30 cellular contexts compared by ENCODE assay signal in the genomic region with DNA sequence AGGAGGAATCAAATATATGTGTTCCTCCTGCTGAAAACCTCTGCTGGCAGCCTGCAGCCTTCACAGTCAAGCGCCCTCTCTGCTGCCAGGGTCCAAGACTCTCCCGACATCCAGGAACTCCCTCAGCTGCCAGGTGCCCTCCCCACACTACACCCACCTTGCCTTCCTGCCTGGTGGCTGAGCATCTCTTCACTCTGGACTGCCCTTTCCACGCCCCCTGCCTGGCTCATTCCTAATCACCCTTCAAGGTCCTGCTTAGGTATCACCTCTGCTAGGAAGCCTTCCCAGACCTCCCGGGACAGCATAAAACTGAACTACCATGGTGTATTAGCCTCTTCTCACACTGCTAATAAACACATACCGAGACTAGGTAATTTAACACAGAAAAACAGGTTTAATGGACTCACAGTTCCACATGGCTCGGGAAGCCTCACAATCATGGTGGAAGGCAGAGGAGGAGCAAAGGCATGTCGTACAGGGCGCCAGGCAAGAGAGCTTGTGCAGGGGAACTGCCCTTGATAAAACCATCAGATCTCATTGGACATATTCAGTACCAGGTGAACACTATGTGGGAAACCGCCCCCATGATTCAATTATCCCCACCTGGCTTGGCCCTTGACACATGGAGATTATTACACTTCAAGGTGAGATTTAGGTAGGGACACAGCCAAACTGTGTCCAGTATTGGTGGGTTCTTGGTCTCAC. TPM values are rescaled to one million over a fixed set of nuclear protein-coding genes. Genes with fewer than 3 reads are reported as not detected.
"Had no signal": no experiment of that assay in that cellular context is flagged by ENCODE, and none has a peak within 500 bp of the region (broad histone marks: within the 10 kb centered on the region; RNA-seq: fewer than 3 reads in every experiment).

No MANE protein-coding gene starts in this region.

- ATAC-seq: activated CD4-positive, CD25-positive, alpha-beta regulatory T cell treated with anti-CD3 and anti-CD28 coated beads, Interleukin-2, amount 50 U/mL, for 24 hours; activated CD8-positive, alpha-beta T cell treated with anti-CD3 and anti-CD28 coated beads for 36 hours; activated naive CD4-positive, alpha-beta T cell treated with anti-CD3 and anti-CD28 coated beads, Interleukin-2, amount 50 U/mL, for 72 hours; activated naive CD8-positive, alpha-beta T cell treated with anti-CD3 and anti-CD28 coated beads, Interleukin-2, amount 50 U/mL, for 24 hours; body of pancreas; Panc1; Right ventricle myocardium inferior had no signal

- H3K27ac Mint-ChIP-seq: activated CD8-positive, alpha-beta T cell treated with anti-CD3 and anti-CD28 coated beads for 36 hours; activated naive CD4-positive, alpha-beta T cell treated with anti-CD3 and anti-CD28 coated beads, Interleukin-2, amount 50 U/mL, for 72 hours; activated naive CD8-positive, alpha-beta T cell treated with anti-CD3 and anti-CD28 coated beads, Interleukin-2, amount 50 U/mL, for 24 hours; activated T-cell treated with anti-CD3 and anti-CD28 coated beads, Interleukin-2, amount 50 U/mL, for 24 hours; activated T-helper 1 cell treated with anti-CD3 and anti-CD28 coated beads, Interleukin-12 subunit alpha, Interleukin-12 subunit beta, Interleukin-2, Interleukin-4 antibody, amounts not matched to agents 30 ng/mL and 10 ng/mL and 1 ng/mL, durations not matched to agents 14 hours and 24 hours and 36 hours had no signal

- H3K36me3 ChIP-seq: ascending aorta had no signal

- H3K27ac ChIP-seq: ascending aorta, body of pancreas, SK-N-MC had no signal

- H3K4me3 ChIP-seq: ascending aorta, body of pancreas, SK-N-MC had no signal

- H3K4me3 Mint-ChIP-seq: activated CD8-positive, alpha-beta T cell treated with anti-CD3 and anti-CD28 coated beads for 36 hours; activated naive CD8-positive, alpha-beta T cell treated with anti-CD3 and anti-CD28 coated beads, Interleukin-2, amount 50 U/mL, for 24 hours; activated T-cell treated with anti-CD3 and anti-CD28 coated beads, Interleukin-2, amount 50 U/mL, for 24 hours; activated T-helper 1 cell treated with anti-CD3 and anti-CD28 coated beads, Interleukin-12 subunit alpha, Interleukin-12 subunit beta, Interleukin-2, Interleukin-4 antibody, amounts not matched to agents 30 ng/mL and 10 ng/mL and 1 ng/mL, durations not matched to agents 14 hours and 24 hours and 36 hours; central memory CD8-positive, alpha-beta T cell had no signal

- H3K9me3 Mint-ChIP-seq: activated naive CD4-positive, alpha-beta T cell treated with anti-CD3 and anti-CD28 coated beads, Interleukin-2, amount 50 U/mL, for 72 hours; activated naive CD8-positive, alpha-beta T cell treated with anti-CD3 and anti-CD28 coated beads, Interleukin-2, amount 50 U/mL, for 24 hours; activated T-cell treated with anti-CD3 and anti-CD28 coated beads, Interleukin-2, amount 50 U/mL, for 24 hours; activated T-helper 1 cell treated with anti-CD3 and anti-CD28 coated beads, Interleukin-12 subunit alpha, Interleukin-12 subunit beta, Interleukin-2, Interleukin-4 antibody, amounts not matched to agents 30 ng/mL and 10 ng/mL and 1 ng/mL, durations not matched to agents 14 hours and 24 hours and 36 hours; central memory CD8-positive, alpha-beta T cell had no signal

- H3K4me1 ChIP-seq: ascending aorta, body of pancreas had no signal

- H3K27me3 Mint-ChIP-seq: activated CD8-positive, alpha-beta T cell treated with anti-CD3 and anti-CD28 coated beads for 36 hours; activated naive CD8-positive, alpha-beta T cell treated with anti-CD3 and anti-CD28 coated beads, Interleukin-2, amount 50 U/mL, for 24 hours; activated T-cell treated with anti-CD3 and anti-CD28 coated beads, Interleukin-2, amount 50 U/mL, for 24 hours had no signal

- H3K9me3 ChIP-seq: ascending aorta, body of pancreas had no signal

- DNase-seq: activated CD4-positive, alpha-beta T cell treated with anti-CD3 and anti-CD28 coated beads for 4 hours; activated CD8-positive, alpha-beta T cell treated with anti-CD3 and anti-CD28 coated beads for 36 hours; activated effector memory CD4-positive, alpha-beta T cell treated with Interleukin-2 at 50 U/mL for 16 hours; activated naive CD4-positive, alpha-beta T cell treated with Interleukin-2 at 50 U/mL for 16 hours; activated naive CD8-positive, alpha-beta T cell treated with anti-CD3 and anti-CD28 coated beads, Interleukin-2, amount 50 U/mL, for 24 hours; activated T-cell treated with anti-CD3 and anti-CD28 coated beads, Interleukin-2, amount 50 U/mL, for 24 hours; amniotic stem cell; body of pancreas; NCI-H1048; NCI-H146; NCI-H187 treated with DMSO at 0.1 percent for 48 hours; NCI-H2107; NCI-H2171 treated with DMSO at 0.1 percent for 48 hours; NCI-H226; NCI-H526; NCI-H82; OCI-M1; RPMI8226; T-helper 1 cell had no signal

- H3K4me1 Mint-ChIP-seq: activated naive CD8-positive, alpha-beta T cell treated with anti-CD3 and anti-CD28 coated beads, Interleukin-2, amount 50 U/mL, for 24 hours; central memory CD8-positive, alpha-beta T cell had no signal

- H3K36me3 Mint-ChIP-seq: activated naive CD4-positive, alpha-beta T cell treated with anti-CD3 and anti-CD28 coated beads, Interleukin-2, amount 50 U/mL, for 72 hours had no signal

- H3K27me3 ChIP-seq: ascending aorta, body of pancreas had no signal

RNA-seq across cellular contexts. Expression of a gene that starts 15.3 kb away (rescaled TPM):
- total RNA-seq: activated CD8-positive, alpha-beta T cell treated with anti-CD3 and anti-CD28 coated beads for 36 hours; activated naive CD4-positive, alpha-beta T cell treated with anti-CD3 and anti-CD28 coated beads, Interleukin-2, amount 50 U/mL, for 72 hours; activated T-helper 1 cell treated with anti-CD3 and anti-CD28 coated beads, Interleukin-12 subunit alpha, Interleukin-12 subunit beta, Interleukin-2, Interleukin-4 antibody, amounts not matched to agents 30 ng/mL and 10 ng/mL and 1 ng/mL, durations not matched to agents 14 hours and 24 hours and 36 hours; ascending aorta; body of pancreas; LHCN-M2; M059J; Right ventricle myocardium inferior; T-helper 2 cell treated with Interferon-gamma antibody and Interleukin-4, amounts not matched to agents 100 ng/mL and 5 ng/mL, for 36 hours had no signal

RNA-seq across cellular contexts. Expression of a gene that starts 57.2 kb away (rescaled TPM):
- total RNA-seq: ascending aorta had no signal
